Comparison of ENCODE assay signal across 8 cellular contexts in the genomic region with DNA sequence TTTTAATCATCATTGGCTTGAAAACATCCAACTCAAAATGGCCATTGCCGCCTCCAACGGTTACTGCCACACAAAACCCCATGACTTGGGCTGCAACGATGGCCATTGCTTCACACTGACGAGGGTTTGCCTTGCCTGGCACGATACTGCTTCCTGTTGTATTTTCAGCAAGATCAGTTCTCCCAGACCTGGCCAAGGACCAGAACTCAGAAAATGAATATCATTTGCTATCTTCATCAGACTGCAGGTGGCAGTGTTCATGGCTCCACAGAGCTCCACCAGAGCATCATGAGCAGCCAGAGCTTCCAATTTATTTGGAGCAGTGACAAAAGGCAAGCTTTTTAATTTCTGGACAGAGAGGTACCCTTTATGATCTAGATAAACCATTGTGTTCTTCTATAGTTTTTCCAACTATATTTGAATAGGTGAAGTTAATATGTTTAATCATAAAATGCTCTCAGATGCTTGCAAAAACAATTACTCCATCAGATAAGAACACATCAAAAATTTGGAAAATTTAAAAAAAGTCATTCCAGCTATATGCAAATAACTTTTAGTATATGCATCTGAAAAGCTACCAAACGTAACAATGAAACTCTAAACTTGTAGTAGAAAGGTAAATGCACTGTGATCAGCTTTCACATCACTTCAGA. TPM values are rescaled to one million over a fixed set of nuclear protein-coding genes. Genes with fewer than 3 reads are reported as not detected.
DNase-seq lines count a peak whose midpoint lies in the region; ATAC-seq and TF ChIP-seq lines count a peak whose summit lies in the region.

No MANE protein-coding gene starts in this region.

- H3K4me3 ChIP-seq in WERI-Rb-1 (ENCODE audit: low read depth, low read length) (no peak overlapping the region), fibroblast of the aortic adventitia (ENCODE audit: low read depth, low read length) (no peak overlapping the region), neural progenitor cell (no peak overlapping the region)

- peaks cover 6% of the 10 kb centered on the region for H4K20me1 ChIP-seq in neural progenitor cell (ENCODE audit: low read depth)

- DNase-seq in AG08395 (ENCODE audit: low spot score): peak; percentile 85
- DNase-seq in NCI-H2081 treated with DMSO at 0.1 percent for 48 hours (lab: John Stamatoyannopoulos, UW): peak; percentile 97
- DNase-seq in WERI-Rb-1: peak; percentile 21
- DNase-seq in fibroblast of the aortic adventitia (ENCODE audit: low read depth): peak; percentile 94
- DNase-seq in neural progenitor cell (ENCODE audit: low spot score): peak; percentile 58
- DNase-seq in activated effector memory CD4-positive, alpha-beta T cell treated with anti-CD3 and anti-CD28 coated beads, Interleukin-2, amount 50 U/mL, for 16 hours: no peak

- peak; percentile 56 for ATAC-seq in HG02840 (IDR thresholded peaks at IDR 0.05; ENCODE audit: low FRiP score, unreplicated experiment)

- peaks cover 13% of the 10 kb centered on the region for H3K4me1 ChIP-seq in neural progenitor cell

- H2AFZ ChIP-seq in neural progenitor cell (replicated peaks): no peak overlapping the region

- H3K9ac ChIP-seq in neural progenitor cell: no peak overlapping the region

- no peak overlapping the region for H3K4me3 Mint-ChIP-seq in neural progenitor cell

- H3K4me1 Mint-ChIP-seq in neural progenitor cell: peaks cover 17% of the 10 kb centered on the region

- TF ChIP-seq CTCF in GM12873 (IDR thresholded peaks at IDR 0.05; ENCODE audit: insufficient read depth, low read depth, low read length, missing control alignments) (peak; percentile 73), WERI-Rb-1 (IDR thresholded peaks at IDR 0.05; ENCODE audit: low read depth, low read length) (peak; percentile 69), fibroblast of the aortic adventitia (IDR thresholded peaks at IDR 0.05; ENCODE audit: insufficient read depth, low read length) (peak; percentile 76), neural progenitor cell (IDR thresholded peaks at IDR 0.05) (peak; percentile 67)

- H3K27me3 ChIP-seq in WERI-Rb-1 (ENCODE audit: insufficient read depth, low read depth, severe bottlenecking) (no peaks in the 10 kb centered on the region), neural progenitor cell (no peaks in the 10 kb centered on the region)

- no peaks in the 10 kb centered on the region for H3K9me3 Mint-ChIP-seq in neural progenitor cell

- H3K36me3 ChIP-seq in WERI-Rb-1 (no peaks in the 10 kb centered on the region; the same call in 1 of the 2 replicates), neural progenitor cell (no peaks in the 10 kb centered on the region)

- H3K79me2 ChIP-seq in neural progenitor cell (ENCODE audit: low read depth): no peaks in the 10 kb centered on the region

- H3K9me3 ChIP-seq in WERI-Rb-1 (ENCODE audit: severe bottlenecking) (no peaks in the 10 kb centered on the region), neural progenitor cell (ENCODE audit: low read depth) (no peaks in the 10 kb centered on the region)

- no peaks in the 10 kb centered on the region for H3K27me3 Mint-ChIP-seq in neural progenitor cell (ENCODE audit: insufficient read depth, low read depth)

- H3K27ac Mint-ChIP-seq in neural progenitor cell: no peak overlapping the region

- H3K27ac ChIP-seq in WERI-Rb-1: no peak overlapping the region
- no peak overlapping the region for H3K27ac ChIP-seq in neural progenitor cell

- no peaks in the 10 kb centered on the region for H3F3A ChIP-seq in neural progenitor cell (ENCODE audit: low read depth)

- peaks cover 9% of the 10 kb centered on the region for H3K36me3 Mint-ChIP-seq in neural progenitor cell

- no peak overlapping the region for H3K4me2 ChIP-seq in neural progenitor cell

RNA-seq across cellular contexts. Expression of gene AMACR, which starts 10.4 kb away (rescaled TPM):
- 10.7 and 19.1 TPM in 2 replicates for total RNA-seq in fibroblast of the aortic adventitia (ENCODE audit: low replicate concordance)
- 14.9 and 16.8 TPM in 2 replicates for total RNA-seq in neural progenitor cell (ENCODE audit: low replicate concordance)

RNA-seq across cellular contexts. Expression of gene SLC45A2, which starts 13.0 kb away (rescaled TPM):
- 0.09 TPM in 1 of 2 replicates, not detected in the other for total RNA-seq in fibroblast of the aortic adventitia (ENCODE audit: low replicate concordance)
- total RNA-seq in neural progenitor cell (ENCODE audit: low replicate concordance): 0.06 TPM in 1 of 2 replicates, not detected in the other

RNA-seq across cellular contexts. Expression of gene C1QTNF3, which starts 45.6 kb away (rescaled TPM):
- total RNA-seq in fibroblast of the aortic adventitia (ENCODE audit: low replicate concordance) (1.9 and 8.3 TPM in 2 replicates), neural progenitor cell (ENCODE audit: low replicate concordance) (4.8 and 6.4 TPM in 2 replicates)
